ENCODE assay signal across 8 cellular contexts in genomic region chr2:54572636-54573531, GRCh38.
A peak's percentile ranks its signal among the peaks of the same experiment; 100 is the strongest.
DNase-seq lines count a peak whose midpoint lies in the region; ATAC-seq and TF ChIP-seq lines count a peak whose summit lies in the region.

No MANE protein-coding gene starts in this region.

- TF ChIP-seq CTCF in AG04450 (IDR thresholded peaks at IDR 0.05; ENCODE audit: low read depth, low read length) (no peak), upper lobe of left lung (IDR thresholded peaks at IDR 0.05) (no peak)

- H3K9me3 ChIP-seq in AG04450 (ENCODE audit: control insufficient read depth, insufficient read depth, low read length) (no peaks in the 10 kb centered on the region), upper lobe of left lung (no peaks in the 10 kb centered on the region)

- CTCF ChIA-PET in AG04450 (lab: Charles Lee) = interaction anchor here (0.9 kb wide), 1 partner anchor 131 kb away, joined by 3 read pairs; no protein-coding TSS in a partner anchor

- peak in 1 of 2 donors; percentile 49 for ATAC-seq in upper lobe of left lung (ENCODE audit: low FRiP score in 2 of 2)
- no peak for ATAC-seq in GM18502 (IDR thresholded peaks at IDR 0.05; ENCODE audit: poor library complexity, unreplicated experiment)
- ATAC-seq in GM21390 (IDR thresholded peaks at IDR 0.05; ENCODE audit: unreplicated experiment) = no peak

- intact Hi-C loops in head of caudate nucleus (cut with DNase I) = no loop called here

- H3K4me3 ChIP-seq in AG04450 (ENCODE audit: low read depth, low read length) (0 out of 2 replicates have a peak overlapping the region, but pooled peaks have one; percentile 18), upper lobe of left lung (no peak overlapping the region)

- peaks cover 91 to 98% (median 93%) of the 10 kb centered on the region in 4 donors for H3K4me1 ChIP-seq in upper lobe of left lung

- H3K27me3 ChIP-seq in AG04450 (ENCODE audit: control insufficient read depth, insufficient read depth, low read length) (no peaks in the 10 kb centered on the region), upper lobe of left lung (no peaks in the 10 kb centered on the region)

- DNase-seq in AG04450 (ENCODE audit: low read depth, low spot score) (no peak), NCI-H69 (lab: John Stamatoyannopoulos, UW) (peak; percentile 38), lung microvascular endothelial cell (ENCODE audit: low read depth in 2 of 2) (peak; percentile 64 to 96), upper lobe of left lung (no peak), head of caudate nucleus (no peak)

- H3K27ac ChIP-seq in AG04450 (ENCODE audit: low read depth, low read length) (peak overlapping the region; percentile 81), angular gyrus (ENCODE audit: low read depth, low read length) (peak overlapping the region; percentile 54), upper lobe of left lung (peak overlapping the region; percentile 76 to 89 (median 81))

- H3K36me3 ChIP-seq in upper lobe of left lung = no peaks in the 10 kb centered on the region

- 62 to 64% methylated on average over 9 of the region's 9 CpGs for WGBS in upper lobe of left lung, 2 donors

- no peak for TF ChIP-seq POLR2A in upper lobe of left lung (IDR thresholded peaks at IDR 0.05)

- TF ChIP-seq EP300 in upper lobe of left lung (IDR thresholded peaks at IDR 0.05) = peak in 2 of 4 donors; percentile 32 to 75

- POLR2A ChIA-PET in AG04450 (lab: Yijun Ruan, JAX) = interaction anchor here (1.5 kb wide), 1 partner anchor 13 kb away, joined by 8 read pairs; no protein-coding TSS in a partner anchor

Comparison
In these comparisons a context has a peak if more than half of its experiments do, and no peak if none do; other contexts are left out.
1. DNase-seq: peak in NCI-H69 (single experiment) and lung microvascular endothelial cell (2 of 2); none in AG04450 (single experiment), upper lobe of left lung (0 of 2) and head of caudate nucleus (0 of 42).
2. Peak in every context shown above with its lines, with median percentiles within 50 percentile points of each other: H3K27ac ChIP-seq.